1 cellular context compared by ENCODE assay signal in genomic region chr2:36597532-36598377, GRCh38.
TF ChIP-seq lines count a peak whose summit lies in the region.

TSS of gene FEZ2 (minus strand) at chr2:36598168. CDS start at chr2:36598142, 26 bp downstream.

TF ChIP-seq in HepG2, 621 proteins besides CTCF, POLR2A, EP300 and RAD21 (continued from another document and continues in another):
- TF ChIP-seq ZNF407 (CRISPR knock-in tag; IDR thresholded peaks at IDR 0.05; ENCODE audit: not compliant biosample characterization) (peak; percentile 26), CEBPZ (IDR thresholded peaks at IDR 0.05; ENCODE audit: low read length) (no peak), PRMT3 (CRISPR knock-in tag; IDR thresholded peaks at IDR 0.05; ENCODE audit: borderline replicate concordance, low read depth) (no peak), GRHL1 (CRISPR knock-in tag; conservative IDR thresholded peaks at IDR 0.05) (no peak), STAT6 (CRISPR knock-in tag; IDR thresholded peaks at IDR 0.05; ENCODE audit: borderline replicate concordance) (no peak), ZNF276 (CRISPR knock-in tag; IDR thresholded peaks at IDR 0.05; ENCODE audit: low read depth) (no peak), PLSCR1 (CRISPR knock-in tag; IDR thresholded peaks at IDR 0.05; ENCODE audit: borderline replicate concordance) (no peak), ZNF460 (CRISPR knock-in tag; IDR thresholded peaks at IDR 0.05; ENCODE audit: borderline replicate concordance) (no peak), EEA1 (CRISPR knock-in tag; IDR thresholded peaks at IDR 0.05; ENCODE audit: borderline replicate concordance) (peak; percentile 28; the same call in 1 of the 2 replicates), SOX6 (IDR thresholded peaks at IDR 0.05) (no peak), SOX6 (CRISPR knock-in tag; IDR thresholded peaks at IDR 0.05) (peak; percentile 52), NFIB (CRISPR knock-in tag; IDR thresholded peaks at IDR 0.05; ENCODE audit: borderline replicate concordance) (no peak), TRIM24 (CRISPR knock-in tag; IDR thresholded peaks at IDR 0.05) (no peak), IKZF5 (CRISPR knock-in tag; IDR thresholded peaks at IDR 0.05) (peak; percentile 45; the same call in 1 of the 2 replicates), NCOA5 (CRISPR knock-in tag; IDR thresholded peaks at IDR 0.05) (no peak), POGZ (CRISPR knock-in tag; IDR thresholded peaks at IDR 0.05) (peak; percentile 88), HINFP (CRISPR knock-in tag; IDR thresholded peaks at IDR 0.05; ENCODE audit: low read depth) (no peak), TFE3 (CRISPR knock-in tag; IDR thresholded peaks at IDR 0.05) (peak; percentile 49; the same call in 1 of the 2 replicates), RFX5 (IDR thresholded peaks at IDR 0.05; ENCODE audit: low read depth, low read length) (no peak), STAG1 (CRISPR knock-in tag; IDR thresholded peaks at IDR 0.05) (peak; percentile 13; the same call in 1 of the 2 replicates), KLF12 (CRISPR knock-in tag; IDR thresholded peaks at IDR 0.05; ENCODE audit: borderline replicate concordance) (peak; percentile 67; the same call in 1 of the 2 replicates), ZFP36 (IDR thresholded peaks at IDR 0.05; ENCODE audit: borderline replicate concordance, low read depth, low read length, partially characterized antibody) (no peak), NCOA2 (CRISPR knock-in tag; IDR thresholded peaks at IDR 0.05) (no peak), ATF2 (CRISPR knock-in tag; IDR thresholded peaks at IDR 0.05) (no peak)
